1 cellular context compared by ENCODE assay signal in genomic region chr3:183554377-183554776, GRCh38.
TF ChIP-seq lines count a peak whose summit lies in the region.

No MANE protein-coding gene starts in this region.

TF ChIP-seq in SK-N-SH treated with all-trans-retinoic acid at 6 μM for 48 hours, 23 proteins besides CTCF, POLR2A, EP300 and RAD21 (continued from another document):
- TF ChIP-seq TSHZ2 (CRISPR knock-in tag; IDR thresholded peaks at IDR 0.05) = no peak
